8 cellular contexts compared by ENCODE assay signal in genomic region chr13:45718063-45718462, GRCh38. TPM values are rescaled to one million over a fixed set of nuclear protein-coding genes. Genes with fewer than 3 reads are reported as not detected.
DNase-seq lines count a peak whose midpoint lies in the region; ATAC-seq and TF ChIP-seq lines count a peak whose summit lies in the region.

No MANE protein-coding gene starts in this region.

- H3K4me3 ChIP-seq in HEK293 (ENCODE audit: low read depth, low read length) (no peak overlapping the region), ovary (no peak overlapping the region)

- POLR2A ChIA-PET in HEK293 (lab: Yijun Ruan, JAX): no interaction called here

- H3K36me3 ChIP-seq in HEK293 (ENCODE audit: control insufficient read depth in 2 of 2, insufficient read depth in 1 of 2, low read length in 2 of 2) (no peaks in the 10 kb centered on the region), ovary (no peaks in the 10 kb centered on the region)

- H3K27me3 ChIP-seq in ovary: no peaks in the 10 kb centered on the region

- TF ChIP-seq CTCF in HEK293 (tag by site-specific recombination; IDR thresholded peaks at IDR 0.05) (no peak), ovary (IDR thresholded peaks at IDR 0.05) (no peak)

- intact Hi-C loops in ovary (cut with DNase I): no loop called here

- H3K9me3 ChIP-seq in HEK293 (ENCODE audit: control insufficient read depth, insufficient read depth, low read depth, low read length): no peaks in the 10 kb centered on the region
- H3K9me3 ChIP-seq in ovary: no peaks in the 10 kb centered on the region

- DNase-seq in Daoy (ENCODE audit: low read depth) (peak; percentile 8), SK-MEL-5 (ENCODE audit: low read depth, low spot score) (peak; percentile 60), iPS-NIHi11 (ENCODE audit: low spot score) (peak; percentile 59), KG1 (lab: John Stamatoyannopoulos, UW) (no peak), activated gamma-delta T cell (lab: John Stamatoyannopoulos, UW) (no peak), ovary (no peak)

- ATAC-seq in GM19351 (IDR thresholded peaks at IDR 0.05; ENCODE audit: unreplicated experiment): no peak

- H3K27ac ChIP-seq in HEK293 (ENCODE audit: extremely low read depth, low read depth, low read length): no peak overlapping the region
- H3K27ac ChIP-seq in ovary: no peak overlapping the region

- in situ Hi-C loops in SK-MEL-5 (cut with HindIII; ENCODE audit: low pct_unique_long_range_greater_than_20kb, low sequenced_read_pairs): no loop called here

- H3K4me1 ChIP-seq in HEK293 (ENCODE audit: control insufficient read depth, insufficient read depth, low read length) (no peaks in the 10 kb centered on the region), ovary (ENCODE audit: insufficient read depth) (no peaks in the 10 kb centered on the region)

- 47 to 61% (median 51%) methylated on average over 5 of the region's 5 CpGs for WGBS in ovary, 3 donors

- CTCF ChIA-PET in HEK293 (lab: Yijun Ruan, JAX): interaction anchor here (0.6 to 1.9 kb wide), 11 partner anchors 14 to 348 kb away, joined by 3 to 19 read pairs (median 4); no protein-coding TSS in a partner anchor

- no peak for TF ChIP-seq POLR2A in ovary (IDR thresholded peaks at IDR 0.05)

- no peak for TF ChIP-seq EP300 in ovary (IDR thresholded peaks at IDR 0.05)

TF ChIP-seq in HEK293, 187 proteins besides CTCF, POLR2A, EP300 and RAD21:
- TF ChIP-seq ZNF654 (tag by site-specific recombination; IDR thresholded peaks at IDR 0.05; ENCODE audit: low read depth) (peak; percentile 49), ZNF121 (tag by site-specific recombination; IDR thresholded peaks at IDR 0.05) (no peak)

RNA-seq across cellular contexts. Expression of gene CBY2, which starts 15.9 kb away (rescaled TPM):
- total RNA-seq in Daoy (2014; rRNA removed; shearing (Covaris generic)): not detected in 2 replicates
- total RNA-seq in SK-MEL-5 (2014; rRNA removed; shearing (Covaris generic)): not detected in 2 replicates
- not detected in 2 replicates for polyA plus RNA-seq in SK-MEL-5 (2015; cell fraction: cytosol; rRNA removed)
- polyA plus RNA-seq in SK-MEL-5 (2015; cell fraction: nucleus; rRNA removed): not detected in 2 replicates
- not detected for total RNA-seq in ovary
- polyA plus RNA-seq in ovary: not detected

Comparison
In these comparisons a context has a peak if more than half of its experiments do, and no peak if none do; other contexts are left out.
1. DNase-seq: peak in Daoy (single experiment), SK-MEL-5 (single experiment) and iPS-NIHi11 (single experiment); none in KG1 (single experiment), activated gamma-delta T cell (single experiment) and ovary (0 of 5).